In the genomic region with DNA sequence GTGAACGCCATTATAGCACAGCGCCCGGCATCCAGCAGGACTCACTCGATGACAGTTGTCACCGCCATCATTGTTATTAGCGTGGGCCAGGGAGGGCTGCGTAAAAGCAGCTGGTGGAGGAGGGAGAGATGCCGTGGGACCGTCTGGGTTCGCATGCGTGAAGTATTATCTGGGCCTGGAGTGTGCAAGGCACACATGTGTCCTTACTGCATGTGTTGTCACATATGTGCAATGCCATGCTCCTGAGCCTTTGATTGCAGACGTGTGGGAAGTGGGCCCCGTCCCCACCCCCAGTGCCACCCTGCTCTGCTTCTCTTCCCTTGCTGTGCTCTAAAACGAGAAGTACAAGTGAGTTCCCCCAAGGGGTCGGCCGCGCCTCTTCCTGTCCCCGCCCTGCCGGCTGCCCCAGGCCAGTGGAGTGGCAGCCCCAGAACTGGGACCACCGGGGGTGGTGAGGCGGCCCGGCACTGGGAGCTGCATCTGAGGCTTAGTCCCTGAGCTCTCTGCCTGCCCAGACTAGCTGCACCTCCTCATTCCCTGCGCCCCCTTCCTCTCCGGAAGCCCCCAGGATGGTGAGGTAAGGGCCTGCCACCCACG, we compare ENCODE assay signal across 8 cellular contexts. TPM values are rescaled to one million over a fixed set of nuclear protein-coding genes. Genes with fewer than 3 reads are reported as not detected.
A peak's percentile ranks its signal among the peaks of the same experiment; 100 is the strongest.
DNase-seq lines count a peak whose midpoint lies in the region; ATAC-seq and TF ChIP-seq lines count a peak whose summit lies in the region.

Gene PTPN6, plus strand, starts transcription at position 413 of the 597 bp plus-strand sequence. Its CDS starts 157 bp downstream, at position 570.

- H3K36me3 ChIP-seq in CD4-positive, CD25-positive, alpha-beta regulatory T cell (ENCODE audit: control insufficient read depth, insufficient read depth, low read length), result peaks cover 9% of the 10 kb centered on the region
- peaks cover 0 to 13% (median 8%) of the 10 kb centered on the region in 9 donors for H3K36me3 ChIP-seq in heart left ventricle

- peak within 1 kb of the TSS; percentile 88 to 99 (median 98) for H3K4me3 Mint-ChIP-seq in CD4-positive, CD25-positive, alpha-beta regulatory T cell

- peak in 2 of 3 donors; percentile 62 to 85 for DNase-seq in CD4-positive, CD25-positive, alpha-beta regulatory T cell
- DNase-seq in HT-29 (ENCODE audit: low spot score) (no peak), heart left ventricle (peak in 4 of 5 donors; percentile 69 to 90 (median 74)), NCI-H748 (lab: John Stamatoyannopoulos, UW; ENCODE audit: unreplicated experiment) (no peak)
- peak; percentile 88 for DNase-seq in activated CD8-positive, alpha-beta memory T cell treated with anti-CD3 and anti-CD28 coated beads for 24 hours
- peak; percentile 62 for DNase-seq in stimulated activated CD4-positive, alpha-beta T cell treated with anti-CD3 and anti-CD28 coated beads, Interleukin-12 subunit alpha, Interleukin-12 subunit beta, amount 100 ng/mL, for 4 hours

- no peaks in the 10 kb centered on the region for H3K9me3 ChIP-seq in CD4-positive, CD25-positive, alpha-beta regulatory T cell (ENCODE audit: control insufficient read depth in 2 of 2, low read length in 2 of 2)
- H3K9me3 ChIP-seq in heart left ventricle, result no peaks in the 10 kb centered on the region

- peak; percentile 48 to 57 for ATAC-seq in CD4-positive, CD25-positive, alpha-beta regulatory T cell (ENCODE audit: low read depth in 2 of 2)
- ATAC-seq in heart left ventricle (peak in 3 of 4 donors; percentile 33 to 56 (median 38)), HG02610 (IDR thresholded peaks at IDR 0.05; ENCODE audit: unreplicated experiment) (no peak), GM21619 (IDR thresholded peaks at IDR 0.05; ENCODE audit: unreplicated experiment) (no peak)

- H3K27ac Mint-ChIP-seq in CD4-positive, CD25-positive, alpha-beta regulatory T cell, result peak within 1 kb of the TSS; percentile 96 to 99 (median 97)

- peaks cover 4% of the 10 kb centered on the region for H3K27me3 Mint-ChIP-seq in CD4-positive, CD25-positive, alpha-beta regulatory T cell

- no peaks in the 10 kb centered on the region for H3K27me3 ChIP-seq in CD4-positive, CD25-positive, alpha-beta regulatory T cell (ENCODE audit: control insufficient read depth, insufficient read depth, low read length)
- H3K27me3 ChIP-seq in heart left ventricle, result no peaks in the 10 kb centered on the region

- intact Hi-C loops in heart left ventricle (cut with DNase I), result no loop called here

- TF ChIP-seq CTCF in heart left ventricle (IDR thresholded peaks at IDR 0.05), result no peak

- peaks cover 95% of the 10 kb centered on the region for H3K4me1 ChIP-seq in CD4-positive, CD25-positive, alpha-beta regulatory T cell (ENCODE audit: control insufficient read depth, insufficient read depth, low read length, poor library complexity, severe bottlenecking)
- H3K4me1 ChIP-seq in heart left ventricle, result peaks cover 0 to 78% (median 18%) of the 10 kb centered on the region in 12 donors

- peaks cover 8 to 82% (median 52%) of the 10 kb centered on the region in 4 donors for H3K4me1 Mint-ChIP-seq in CD4-positive, CD25-positive, alpha-beta regulatory T cell

- H3K4me3 ChIP-seq in CD4-positive, CD25-positive, alpha-beta regulatory T cell (ENCODE audit: low read depth, low read length), result peak within 1 kb of the TSS; percentile 88
- H3K4me3 ChIP-seq in heart left ventricle, result peak within 1 kb of the TSS in 10 of 12 donors; percentile 12 to 66 (median 43)

- no peaks in the 10 kb centered on the region for H3K9me3 Mint-ChIP-seq in CD4-positive, CD25-positive, alpha-beta regulatory T cell

- H3K27ac ChIP-seq in CD4-positive, CD25-positive, alpha-beta regulatory T cell (ENCODE audit: insufficient read depth, low read length, poor library complexity, severe bottlenecking), result peak within 1 kb of the TSS; percentile 98
- peak within 1 kb of the TSS in 11 of 12 donors; percentile 8 to 97 (median 48) for H3K27ac ChIP-seq in heart left ventricle

- H3K36me3 Mint-ChIP-seq in CD4-positive, CD25-positive, alpha-beta regulatory T cell, result peaks cover 20% of the 10 kb centered on the region

- TF ChIP-seq POLR2A in heart left ventricle (IDR thresholded peaks at IDR 0.05), result no peak

- WGBS in heart left ventricle, 4 donors, result 71 to 81% (median 79%) methylated on average over 24 to 25 of the region's 25 CpGs

RNA-seq across cellular contexts. Expression of gene PTPN6, which starts in this region (rescaled TPM):
- total RNA-seq in CD4-positive, CD25-positive, alpha-beta regulatory T cell, result 174 TPM
- polyA plus RNA-seq in CD4-positive, CD25-positive, alpha-beta regulatory T cell, result 100 to 1,000 TPM; 261 to 321 (median 291) TPM
- 29.2 and 35.2 TPM in 2 replicates for total RNA-seq in HT-29 (2014; rRNA removed; shearing (Covaris generic))
- 10 to 100 TPM in 2 of 9 donors, 1 to 10 TPM in 7; 3.5 to 63.2 (median 5.9) TPM for total RNA-seq in heart left ventricle
- 1 to 10 TPM; 6.6 to 6.7 TPM for polyA plus RNA-seq in heart left ventricle

Comparison
In these comparisons a context has a peak if more than half of its experiments do, and no peak if none do; other contexts are left out.
1. RNA of gene PTPN6 (polyA plus RNA-seq): 261 to 321 TPM in CD4-positive, CD25-positive, alpha-beta regulatory T cell; 6.6 to 6.7 TPM in heart left ventricle; every median in the first group is over 10 times any median in the second.
2. ATAC-seq: peak in CD4-positive, CD25-positive, alpha-beta regulatory T cell (2 of 2) and heart left ventricle (3 of 4); none in HG02610 (single experiment) and GM21619 (single experiment).
3. DNase-seq: peak in CD4-positive, CD25-positive, alpha-beta regulatory T cell (2 of 3), activated CD8-positive, alpha-beta memory T cell treated with anti-CD3 and anti-CD28 coated beads for 24 hours (single experiment), heart left ventricle (4 of 5) and stimulated activated CD4-positive, alpha-beta T cell treated with anti-CD3 and anti-CD28 coated beads, Interleukin-12 subunit alpha, Interleukin-12 subunit beta, amount 100 ng/mL, for 4 hours (single experiment); none in HT-29 (single experiment) and NCI-H748 (single experiment).